In the genomic region with DNA sequence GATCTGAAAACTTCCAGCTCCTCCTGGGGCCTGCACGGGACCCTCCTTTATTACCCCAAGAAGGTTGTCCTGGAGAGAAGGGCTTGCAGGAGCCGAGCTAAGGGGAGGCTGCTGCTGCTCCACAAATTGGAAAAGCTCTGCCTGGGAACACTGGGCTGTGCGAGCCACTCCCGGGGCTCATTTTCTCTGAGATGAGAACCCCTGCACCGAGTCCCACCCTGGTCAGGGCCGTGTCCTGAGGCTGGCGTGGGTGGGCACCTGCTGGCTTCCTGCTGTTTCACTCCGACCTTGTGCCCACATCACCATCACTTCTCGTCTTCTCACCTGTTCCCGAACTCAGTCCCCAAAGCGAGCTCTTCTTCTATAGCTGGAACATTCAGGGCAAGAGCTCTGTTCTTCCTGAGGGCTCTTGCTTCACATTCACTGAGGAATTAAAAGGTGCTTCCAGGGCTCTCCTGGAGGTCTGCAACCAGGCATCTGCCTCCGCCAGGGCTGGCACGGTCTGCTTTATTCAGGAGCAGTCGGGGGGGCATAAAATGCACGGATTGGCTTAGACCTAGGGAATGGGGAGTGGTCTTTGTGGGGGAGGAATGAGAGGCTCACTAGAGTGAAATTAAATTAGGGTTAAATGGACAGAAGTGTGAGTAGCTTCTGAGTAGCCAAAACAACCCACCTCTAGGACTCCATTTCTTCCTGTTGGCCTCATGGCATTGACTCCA, we compare ENCODE assay signal across 25 cellular contexts.
"Had no signal": no experiment of that assay in that cellular context is flagged by ENCODE, and none has a peak within 500 bp of the region (broad histone marks: within the 10 kb centered on the region; RNA-seq: fewer than 3 reads in every experiment).

No MANE protein-coding gene starts in this region.

- FAIRE-seq: astrocyte, bronchial epithelial cell had no signal

- H3K36me3 ChIP-seq: brain microvascular endothelial cell, gastrocnemius medialis had no signal

- H3K27ac ChIP-seq: brain microvascular endothelial cell, coronary artery, esophagus muscularis mucosa, foreskin keratinocyte, gastrocnemius medialis, heart left ventricle had no signal

- H3K9me3 ChIP-seq: esophagus muscularis mucosa, gastrocnemius medialis, heart left ventricle had no signal

- H3K4me3 ChIP-seq: coronary artery, esophagus muscularis mucosa, gastrocnemius medialis, heart left ventricle had no signal

- DNase-seq: activated CD4-positive, alpha-beta memory T cell treated with anti-CD3 and anti-CD28 coated beads for 36 hours; activated CD4-positive, alpha-beta T cell treated with anti-CD3 and anti-CD28 coated beads for 36 hours; activated CD4-positive, alpha-beta T cell treated with anti-CD3 and anti-CD28 coated beads, Interleukin-2, amount 10 ng/mL, durations not matched to agents 24 days and 14 days; activated CD4-positive, CD25-positive, alpha-beta regulatory T cell; activated CD4-positive, CD25-positive, alpha-beta regulatory T cell treated with anti-CD3 and anti-CD28 coated beads, Interleukin-2, amount 50 U/mL, for 72 hours; activated CD8-positive, alpha-beta memory T cell treated with anti-CD3 and anti-CD28 coated beads, Interleukin-2, amount 10 ng/mL, durations not matched to agents 7 days and 5 days; activated CD8-positive, alpha-beta memory T cell treated with anti-CD3 and anti-CD28 coated beads, Interleukin-2, amount 50 U/mL, for 4 hours; activated CD8-positive, alpha-beta T cell treated with anti-CD3 and anti-CD28 coated beads, Interleukin-2, amount 10 ng/mL, durations not matched to agents 7 days and 5 days; activated effector memory CD4-positive, alpha-beta T cell treated with anti-CD3 and anti-CD28 coated beads, Interleukin-2, amount 50 U/mL, for 16 hours; activated naive CD4-positive, alpha-beta T cell treated with anti-CD3 and anti-CD28 coated beads for 36 hours; activated naive CD8-positive, alpha-beta T cell treated with anti-CD3 and anti-CD28 coated beads, Interleukin-2, amount 10 ng/mL, durations not matched to agents 7 days and 5 days; activated T-cell treated with anti-CD3 and anti-CD28 coated beads, Interleukin-2, amount 50 U/mL, for 48 hours; anterior cingulate cortex; brain microvascular endothelial cell; effector CD4-positive, alpha-beta T cell; effector memory CD8-positive, alpha-beta T cell; erythroblast; foreskin keratinocyte; gastrocnemius medialis; glutamatergic neuron had no signal

- ATAC-seq: activated CD4-positive, alpha-beta T cell treated with anti-CD3 and anti-CD28 coated beads for 36 hours; activated CD8-positive, alpha-beta memory T cell treated with anti-CD3 and anti-CD28 coated beads, Interleukin-2, amount 10 ng/mL, durations not matched to agents 7 days and 5 days; activated CD8-positive, alpha-beta T cell treated with anti-CD3 and anti-CD28 coated beads, Interleukin-2, amount 10 ng/mL, durations not matched to agents 7 days and 5 days; effector memory CD8-positive, alpha-beta T cell; foreskin keratinocyte; gastrocnemius medialis; heart left ventricle had no signal

- H3K4me1 ChIP-seq: foreskin keratinocyte had no signal

- H3K27me3 ChIP-seq: brain microvascular endothelial cell, esophagus muscularis mucosa, foreskin keratinocyte, gastrocnemius medialis, heart left ventricle had no signal
